In genomic region chr19:52904052-52904451, GRCh38 we compare ENCODE assay signal across 26 cellular contexts. TPM values are rescaled to one million over a fixed set of nuclear protein-coding genes. Genes with fewer than 3 reads are reported as not detected.
DNase-seq lines count a peak whose midpoint lies in the region; ATAC-seq, FAIRE-seq and TF ChIP-seq lines count a peak whose summit lies in the region.
"Had no signal": no experiment of that assay in that cellular context is flagged by ENCODE, and none has a peak within 500 bp of the region (broad histone marks: within the 10 kb centered on the region; RNA-seq: fewer than 3 reads in every experiment).

No MANE protein-coding gene starts in this region.

- H3K4me1 ChIP-seq in HepG2 (ENCODE audit: insufficient read depth, low read length) (no peaks in the 10 kb centered on the region), right lobe of liver (no peaks in the 10 kb centered on the region), vagina (no peaks in the 10 kb centered on the region), PC-3 (ENCODE audit: insufficient read depth, low read length) (no peaks in the 10 kb centered on the region)

- H3K27ac Mint-ChIP-seq in chondrocyte (ENCODE audit: unreplicated experiment) (peak overlapping the region; percentile 51), naive B cell (peak overlapping the region; percentile 7 to 83 (median 74))
- H3K27ac Mint-ChIP-seq: CD8-positive, alpha-beta memory T cell; HFFc6 had no signal

- TF ChIP-seq CTCF in HepG2 (CRISPR knock-in tag; IDR thresholded peaks at IDR 0.05) (no peak), right lobe of liver (IDR thresholded peaks at IDR 0.05) (no peak), chondrocyte (IDR thresholded peaks at IDR 0.05) (no peak), vagina (IDR thresholded peaks at IDR 0.05) (no peak), PC-3 (conservative IDR thresholded peaks at IDR 0.05; ENCODE audit: low read depth, low read length) (no peak)

- in situ Hi-C loops in HepG2 (cut with HindIII; ENCODE audit: extremely low pct_ligation_motif_present, low pct_unique_long_range_greater_than_20kb): no loop called here

- H3K79me2 ChIP-seq in HepG2 (ENCODE audit: insufficient read depth, low read length) (no peaks in the 10 kb centered on the region), PC-3 (ENCODE audit: low read length) (no peaks in the 10 kb centered on the region)

- intact Hi-C loops in HepG2 (cut with micrococcal nuclease; ENCODE audit: unreplicated experiment) (no loop called here), right lobe of liver (cut with DNase I) (no loop called here), vagina (cut with DNase I) (no loop called here), PC-3 (cut with micrococcal nuclease) (no loop called here)

- H3K36me3 Mint-ChIP-seq in chondrocyte (ENCODE audit: low read depth): peaks cover 25% of the 10 kb centered on the region
- peaks cover 29 to 31% of the 10 kb centered on the region in 2 donors for H3K36me3 Mint-ChIP-seq in naive B cell

- DNase-seq in HepG2 (ENCODE audit: low spot score) (no peak), right lobe of liver (no peak), chondrocyte (ENCODE audit: low spot score) (no peak), naive B cell (no peak), vagina (ENCODE audit: extremely low spot score in 2 of 2) (no peak), PC-3 (no peak)
- no peak for DNase-seq in NK-92 treated with Interleukin-12 subunit alpha and Interleukin-12 subunit beta, amount 100 ng/mL, for 24 hours (lab: John Stamatoyannopoulos, UW)
- DNase-seq: 8988T; AML-193; Calu3; CD8-positive, alpha-beta memory T cell; DMS153; GF-D8; H7; HFFc6; KG1; NCI-H1092 treated with DMSO at 0.1 percent for 48 hours; NCI-H1436 treated with DMSO at 0.1 percent for 48 hours; NCI-H2029; NCI-H2227 treated with DMSO at 0.1 percent for 48 hours; NCI-H524; NCI-H774; PC-9; SHP77 had no signal

- H2AFZ ChIP-seq in HepG2 (ENCODE audit: low read length): no peak overlapping the region
- H2AFZ ChIP-seq in PC-3 (ENCODE audit: low read length): no peak overlapping the region
- H2AFZ ChIP-seq: PC-9 had no signal

- H3K9me3 Mint-ChIP-seq in chondrocyte (ENCODE audit: low read depth): peaks cover 24% of the 10 kb centered on the region
- peaks cover 0 to 33% (median 15%) of the 10 kb centered on the region in 7 donors for H3K9me3 Mint-ChIP-seq in naive B cell

- H3K9me2 ChIP-seq in PC-3 (replicated peaks; ENCODE audit: low read length): no peaks in the 10 kb centered on the region

- TF ChIP-seq POLR2A in HepG2 (IDR thresholded peaks at IDR 0.05; ENCODE audit: insufficient read depth in 1 of 2, low read depth in 2 of 2, low read length in 2 of 2) (no peak), right lobe of liver (IDR thresholded peaks at IDR 0.05) (no peak), vagina (IDR thresholded peaks at IDR 0.05) (no peak)

- H3K4me3 Mint-ChIP-seq in chondrocyte (ENCODE audit: unreplicated experiment) (no peak overlapping the region), naive B cell (no peak overlapping the region)
- H3K4me3 Mint-ChIP-seq: CD8-positive, alpha-beta memory T cell; HFFc6 had no signal

- no peaks in the 10 kb centered on the region for H3K27me3 ChIP-seq in HepG2 (ENCODE audit: control insufficient read depth in 1 of 2, insufficient read depth in 2 of 2, low read length in 2 of 2)
- H3K27me3 ChIP-seq in right lobe of liver: no peaks in the 10 kb centered on the region
- H3K27me3 ChIP-seq in vagina: no peaks in the 10 kb centered on the region
- H3K27me3 ChIP-seq in PC-3 (ENCODE audit: low read length): no peaks in the 10 kb centered on the region

- H4K20me1 ChIP-seq in HepG2 (ENCODE audit: insufficient read depth, low read length) (no peaks in the 10 kb centered on the region), PC-3 (ENCODE audit: low read length) (no peaks in the 10 kb centered on the region)

- H3K27ac ChIP-seq in HepG2 (ENCODE audit: extremely low read length, insufficient read depth, low read length) (peak overlapping the region; percentile 36), right lobe of liver (no peak overlapping the region), vagina (peak overlapping the region; percentile 46), PC-3 (ENCODE audit: low read length) (no peak overlapping the region)
- H3K27ac ChIP-seq: C4-2B, PC-9 had no signal

- no peaks in the 10 kb centered on the region for H3F3A ChIP-seq in PC-3 (ENCODE audit: low read length, unreplicated experiment)

- peak; percentile 60 for ATAC-seq in HepG2
- no peak for ATAC-seq in right lobe of liver
- no peak for ATAC-seq in naive B cell (ENCODE audit: low read depth in 2 of 2)
- no peak for ATAC-seq in PC-3
- ATAC-seq in HG03565 (IDR thresholded peaks at IDR 0.05; ENCODE audit: unreplicated experiment): no peak

- CTCF ChIA-PET in HepG2 (lab: Yijun Ruan, JAX; ENCODE audit: low intra/inter-chr PET ratio, low total read pairs): no interaction called here
- CTCF ChIA-PET in PC-3 (lab: Charles Lee): no interaction called here

- BruUV-seq in HepG2 (replicated peaks; lab: Mats Ljungman, UMichigan): no TSS peak
- BruUV-seq in PC-3 (replicated peaks; lab: Mats Ljungman, UMichigan): no TSS peak

- H3K36me3 ChIP-seq in HepG2 (replicated peaks in 1 of 2; ENCODE audit: control insufficient read depth in 1 of 2, insufficient read depth in 2 of 2, low read length in 2 of 2): peaks cover 4 to 14% of the 10 kb centered on the region in 2 experiments; a peak in 2 of 5 replicates
- no peaks in the 10 kb centered on the region for H3K36me3 ChIP-seq in right lobe of liver
- peaks cover 0 to 24% of the 10 kb centered on the region in 2 donors for H3K36me3 ChIP-seq in vagina
- H3K36me3 ChIP-seq in PC-3 (ENCODE audit: low read depth, low read length): peaks cover 27% of the 10 kb centered on the region

- H3K9ac ChIP-seq in HepG2 (ENCODE audit: insufficient read depth, low read depth, low read length) (no peak overlapping the region), PC-3 (ENCODE audit: low read length) (no peak overlapping the region)

- H3K4me1 Mint-ChIP-seq in chondrocyte (ENCODE audit: low read depth) (no peaks in the 10 kb centered on the region), naive B cell (peaks cover 4 to 15% (median 12%) of the 10 kb centered on the region in 3 donors)
- H3K4me1 Mint-ChIP-seq: CD8-positive, alpha-beta memory T cell had no signal

- H3K9me3 ChIP-seq in HepG2 (ENCODE audit: low read length) (no peaks in the 10 kb centered on the region; the same call in 1 of the 2 replicates), right lobe of liver (peaks cover 0 to 11% (median 0%) of the 10 kb centered on the region in 4 donors), vagina (no peaks in the 10 kb centered on the region), PC-3 (ENCODE audit: low read length) (no peaks in the 10 kb centered on the region)

- H3K4me2 ChIP-seq in HepG2 (ENCODE audit: low read depth, low read length) (peak overlapping the region; percentile 10; the same call in 1 of the 2 replicates), PC-3 (ENCODE audit: low read length) (no peak overlapping the region)
- H3K4me2 ChIP-seq: PC-9 had no signal

- H3K4me3 ChIP-seq in HepG2 (replicated peaks in 1 of 3; ENCODE audit: insufficient read depth in 1 of 3, low read depth in 2 of 3, low read length in 3 of 3) (no peak overlapping the region), right lobe of liver (no peak overlapping the region), vagina (no peak overlapping the region), PC-3 (ENCODE audit: low read length) (no peak overlapping the region)
- H3K4me3 ChIP-seq: PC-9 had no signal

- FAIRE-seq in HepG2 (lab: Jason Lieb, UNC): no peak

- WGBS in HepG2 (ENCODE audit: low lambda C conversion rate): 78% methylated on average over 11 of the region's 11 CpGs
- WGBS in right lobe of liver (ENCODE audit: insufficient coverage, low coverage, low lambda C conversion rate, missing lambda C conversion rate): 67% methylated on average over 1 of the region's 11 CpGs

- TF ChIP-seq RAD21 in HepG2 (CRISPR knock-in tag; IDR thresholded peaks at IDR 0.05): no peak

- POLR2A ChIA-PET in HepG2 (lab: Yijun Ruan, JAX): no interaction called here
- POLR2A ChIA-PET in PC-3 (lab: Charles Lee; ENCODE audit: unreplicated experiment): no interaction called here

- H3K27me3 Mint-ChIP-seq in chondrocyte (ENCODE audit: low read depth) (no peaks in the 10 kb centered on the region), naive B cell (no peaks in the 10 kb centered on the region)
- H3K27me3 Mint-ChIP-seq: CD8-positive, alpha-beta memory T cell had no signal

- TF ChIP-seq EP300 in HepG2 (IDR thresholded peaks at IDR 0.05; ENCODE audit: low read depth in 2 of 2, low read length in 2 of 2): no peak
- TF ChIP-seq EP300 in HepG2 (CRISPR knock-in tag; IDR thresholded peaks at IDR 0.05; ENCODE audit: borderline replicate concordance): no peak

RNA-seq across cellular contexts. Expression of gene ZNF320, which starts 6.6 kb away (rescaled TPM):
- total RNA-seq in HepG2 (2016; rRNA removed; fragmentation: Illumina TruSeq; extraction: Trizol): 0.49 and 1.3 TPM in 2 replicates
- total RNA-seq in HepG2 (2016; cell fraction: cytosol; rRNA removed; fragmentation: Illumina TruSeq; extraction: Trizol; ENCODE audit: low read depth): 0.71 TPM in 1 of 2 replicates, not detected in the other
- total RNA-seq in HepG2 (2016; cell fraction: insoluble cytoplasmic fraction; rRNA removed; fragmentation: Illumina TruSeq; extraction: Trizol): 0.76 and 0.85 TPM in 2 replicates
- total RNA-seq in HepG2 (2016; cell fraction: membrane; rRNA removed; fragmentation: Illumina TruSeq; extraction: Trizol): not detected in 2 replicates
- total RNA-seq in HepG2 (2016; cell fraction: nucleus; rRNA removed; fragmentation: Illumina TruSeq; extraction: Trizol): 0.91 and 1.1 TPM in 2 replicates
- polyA plus RNA-seq in HepG2 (2011; rRNA removed): 0.05 TPM in 1 of 2 replicates, not detected in the other
- not detected in 2 replicates for polyA plus RNA-seq in HepG2 (2011; cell fraction: cytosol; rRNA removed)
- not detected in 2 replicates for polyA plus RNA-seq in HepG2 (2011; cell fraction: nucleus; rRNA removed)
- not detected in 2 replicates for polyA plus RNA-seq in HepG2 (2012)
- polyA plus RNA-seq in HepG2 (2016; cell fraction: cytosol; fragmentation: Illumina TruSeq; extraction: Trizol; ENCODE audit: low read depth): not detected in 2 replicates
- 0.43 TPM in 1 of 2 replicates, not detected in the other for polyA plus RNA-seq in HepG2 (2016; cell fraction: insoluble cytoplasmic fraction; fragmentation: Illumina TruSeq; extraction: Trizol; ENCODE audit: low read depth)
- 0.29 and 0.37 TPM in 2 replicates for polyA plus RNA-seq in HepG2 (2016; cell fraction: membrane; fragmentation: Illumina TruSeq; extraction: Trizol; ENCODE audit: low read depth)
- polyA plus RNA-seq in HepG2 (2016; cell fraction: nucleus; fragmentation: Illumina TruSeq; extraction: Trizol; ENCODE audit: insufficient read depth, low read depth): 0.98 and 1.1 TPM in 2 replicates
- polyA minus RNA-seq in HepG2 (2011; rRNA and poly(A)+ RNA removed; ENCODE audit: low replicate concordance): 15.4 TPM in 1 of 2 replicates, not detected in the other
- polyA minus RNA-seq in HepG2 (2011; cell fraction: cytosol; rRNA and poly(A)+ RNA removed): not detected in 2 replicates
- polyA minus RNA-seq in HepG2 (2011; cell fraction: nucleus; rRNA and poly(A)+ RNA removed): not detected in 2 replicates
- 1 to 10 TPM in 3 of 6 experiments, under 1 TPM in 2, not detected in 1; 0.68 to 5.0 (median 1.1) TPM for total RNA-seq in right lobe of liver
- 15.6 to 19.8 TPM (median 16.0 TPM) in 3 replicates for total RNA-seq in chondrocyte
- polyA plus RNA-seq in naive B cell (ENCODE audit: low read depth in 6 of 6): 10 to 100 TPM in 2 of 6 donors, 1 to 10 TPM in 3, not detected in 1; 4.6 to 11.7 (median 7.3) TPM
- total RNA-seq in vagina: 6.4 TPM
- total RNA-seq in PC-3 (2014; rRNA removed): 7.7 and 10.6 TPM in 2 replicates

RNA-seq across cellular contexts. Expression of gene ZNF888, which starts 19.2 kb away (rescaled TPM):
- total RNA-seq in HepG2 (2016; rRNA removed; fragmentation: Illumina TruSeq; extraction: Trizol): 7.6 and 10.4 TPM in 2 replicates
- total RNA-seq in HepG2 (2016; cell fraction: cytosol; rRNA removed; fragmentation: Illumina TruSeq; extraction: Trizol; ENCODE audit: low read depth): 0.51 and 1.5 TPM in 2 replicates
- total RNA-seq in HepG2 (2016; cell fraction: insoluble cytoplasmic fraction; rRNA removed; fragmentation: Illumina TruSeq; extraction: Trizol): 6.1 and 9.5 TPM in 2 replicates
- total RNA-seq in HepG2 (2016; cell fraction: membrane; rRNA removed; fragmentation: Illumina TruSeq; extraction: Trizol): 2.8 and 3.0 TPM in 2 replicates
- 5.6 and 6.6 TPM in 2 replicates for total RNA-seq in HepG2 (2016; cell fraction: nucleus; rRNA removed; fragmentation: Illumina TruSeq; extraction: Trizol)
- 1.7 TPM in 2 replicates for polyA plus RNA-seq in HepG2 (2011; rRNA removed)
- 0.59 and 1.1 TPM in 2 replicates for polyA plus RNA-seq in HepG2 (2011; cell fraction: cytosol; rRNA removed)
- 1.6 and 2.7 TPM in 2 replicates for polyA plus RNA-seq in HepG2 (2011; cell fraction: nucleus; rRNA removed)
- 2.5 and 3.0 TPM in 2 replicates for polyA plus RNA-seq in HepG2 (2012)
- 0.15 and 0.21 TPM in 2 replicates for polyA plus RNA-seq in HepG2 (2016; cell fraction: cytosol; fragmentation: Illumina TruSeq; extraction: Trizol; ENCODE audit: low read depth)
- polyA plus RNA-seq in HepG2 (2016; cell fraction: insoluble cytoplasmic fraction; fragmentation: Illumina TruSeq; extraction: Trizol; ENCODE audit: low read depth): 4.2 and 4.7 TPM in 2 replicates
- polyA plus RNA-seq in HepG2 (2016; cell fraction: membrane; fragmentation: Illumina TruSeq; extraction: Trizol; ENCODE audit: low read depth): 0.56 and 0.72 TPM in 2 replicates
- 7.9 and 10.0 TPM in 2 replicates for polyA plus RNA-seq in HepG2 (2016; cell fraction: nucleus; fragmentation: Illumina TruSeq; extraction: Trizol; ENCODE audit: insufficient read depth, low read depth)
- polyA minus RNA-seq in HepG2 (2011; rRNA and poly(A)+ RNA removed; ENCODE audit: low replicate concordance): 1.3 and 1.8 TPM in 2 replicates
- polyA minus RNA-seq in HepG2 (2011; cell fraction: cytosol; rRNA and poly(A)+ RNA removed): 2.3 and 2.8 TPM in 2 replicates
- 8.8 and 11.4 TPM in 2 replicates for polyA minus RNA-seq in HepG2 (2011; cell fraction: nucleus; rRNA and poly(A)+ RNA removed)
- 1 to 10 TPM in 1 of 6 experiments, under 1 TPM in 5; 0.37 to 2.0 (median 0.76) TPM for total RNA-seq in right lobe of liver
- 4.4 to 5.4 TPM (median 5.0 TPM) in 3 replicates for total RNA-seq in chondrocyte
- polyA plus RNA-seq in naive B cell (ENCODE audit: low read depth in 6 of 6): 1 to 10 TPM in 5 of 6 donors, not detected in 1; 1.7 to 5.2 (median 4.1) TPM
- total RNA-seq in vagina: 3.7 TPM
- total RNA-seq in PC-3 (2014; rRNA removed): 5.2 and 5.4 TPM in 2 replicates

RNA-seq across cellular contexts. Expression of gene ZNF468, which starts 46.6 kb away (rescaled TPM):
- total RNA-seq in HepG2 (2016; rRNA removed; fragmentation: Illumina TruSeq; extraction: Trizol) (19.7 and 31.0 TPM in 2 replicates), right lobe of liver (1 to 10 TPM; 1.6 to 4.2 (median 2.9) TPM), chondrocyte (11.5 to 20.0 TPM (median 16.7 TPM) in 3 replicates), vagina (21.6 TPM), PC-3 (2014; rRNA removed) (18.7 and 21.5 TPM in 2 replicates)
- total RNA-seq in HepG2 (2016; cell fraction: cytosol; rRNA removed; fragmentation: Illumina TruSeq; extraction: Trizol; ENCODE audit: low read depth): 1.5 and 2.6 TPM in 2 replicates
- 20.6 and 28.1 TPM in 2 replicates for total RNA-seq in HepG2 (2016; cell fraction: insoluble cytoplasmic fraction; rRNA removed; fragmentation: Illumina TruSeq; extraction: Trizol)
- 6.6 and 8.6 TPM in 2 replicates for total RNA-seq in HepG2 (2016; cell fraction: membrane; rRNA removed; fragmentation: Illumina TruSeq; extraction: Trizol)
- 11.5 and 12.6 TPM in 2 replicates for total RNA-seq in HepG2 (2016; cell fraction: nucleus; rRNA removed; fragmentation: Illumina TruSeq; extraction: Trizol)
- polyA plus RNA-seq in HepG2 (2011; rRNA removed) (8.0 and 9.4 TPM in 2 replicates), naive B cell (ENCODE audit: low read depth in 6 of 6) (10 to 100 TPM; 22.0 to 44.5 (median 30.3) TPM)
- polyA plus RNA-seq in HepG2 (2011; cell fraction: cytosol; rRNA removed): 5.2 and 9.3 TPM in 2 replicates
- 3.8 and 5.4 TPM in 2 replicates for polyA plus RNA-seq in HepG2 (2011; cell fraction: nucleus; rRNA removed)
- 5.8 and 7.4 TPM in 2 replicates for polyA plus RNA-seq in HepG2 (2012)
- polyA plus RNA-seq in HepG2 (2016; cell fraction: cytosol; fragmentation: Illumina TruSeq; extraction: Trizol; ENCODE audit: low read depth): 0.75 and 0.91 TPM in 2 replicates
- polyA plus RNA-seq in HepG2 (2016; cell fraction: insoluble cytoplasmic fraction; fragmentation: Illumina TruSeq; extraction: Trizol; ENCODE audit: low read depth): 16.4 and 17.4 TPM in 2 replicates
- polyA plus RNA-seq in HepG2 (2016; cell fraction: membrane; fragmentation: Illumina TruSeq; extraction: Trizol; ENCODE audit: low read depth): 2.8 and 2.9 TPM in 2 replicates
- 9.8 and 10.1 TPM in 2 replicates for polyA plus RNA-seq in HepG2 (2016; cell fraction: nucleus; fragmentation: Illumina TruSeq; extraction: Trizol; ENCODE audit: insufficient read depth, low read depth)
- polyA minus RNA-seq in HepG2 (2011; rRNA and poly(A)+ RNA removed; ENCODE audit: low replicate concordance): 22.2 and 24.2 TPM in 2 replicates
- polyA minus RNA-seq in HepG2 (2011; cell fraction: cytosol; rRNA and poly(A)+ RNA removed): 8.2 and 9.0 TPM in 2 replicates
- 14.0 and 19.3 TPM in 2 replicates for polyA minus RNA-seq in HepG2 (2011; cell fraction: nucleus; rRNA and poly(A)+ RNA removed)

RNA-seq across cellular contexts. Expression of gene ZNF816, which starts 58.6 kb away (rescaled TPM):
- total RNA-seq in HepG2 (2016; rRNA removed; fragmentation: Illumina TruSeq; extraction: Trizol): 14.1 and 23.1 TPM in 2 replicates
- total RNA-seq in HepG2 (2016; cell fraction: cytosol; rRNA removed; fragmentation: Illumina TruSeq; extraction: Trizol; ENCODE audit: low read depth): 2.5 and 3.3 TPM in 2 replicates
- total RNA-seq in HepG2 (2016; cell fraction: insoluble cytoplasmic fraction; rRNA removed; fragmentation: Illumina TruSeq; extraction: Trizol): 15.1 and 26.6 TPM in 2 replicates
- total RNA-seq in HepG2 (2016; cell fraction: membrane; rRNA removed; fragmentation: Illumina TruSeq; extraction: Trizol): 6.9 and 9.8 TPM in 2 replicates
- total RNA-seq in HepG2 (2016; cell fraction: nucleus; rRNA removed; fragmentation: Illumina TruSeq; extraction: Trizol): 9.8 and 11.9 TPM in 2 replicates
- polyA plus RNA-seq in HepG2 (2011; rRNA removed): 5.2 and 6.5 TPM in 2 replicates
- polyA plus RNA-seq in HepG2 (2011; cell fraction: cytosol; rRNA removed): 3.0 and 5.7 TPM in 2 replicates
- polyA plus RNA-seq in HepG2 (2011; cell fraction: nucleus; rRNA removed): 4.4 and 6.1 TPM in 2 replicates
- 6.0 and 8.5 TPM in 2 replicates for polyA plus RNA-seq in HepG2 (2012)
- polyA plus RNA-seq in HepG2 (2016; cell fraction: cytosol; fragmentation: Illumina TruSeq; extraction: Trizol; ENCODE audit: low read depth): 0.46 TPM in 2 replicates
- polyA plus RNA-seq in HepG2 (2016; cell fraction: insoluble cytoplasmic fraction; fragmentation: Illumina TruSeq; extraction: Trizol; ENCODE audit: low read depth): 10.2 and 10.9 TPM in 2 replicates
- 1.1 and 1.4 TPM in 2 replicates for polyA plus RNA-seq in HepG2 (2016; cell fraction: membrane; fragmentation: Illumina TruSeq; extraction: Trizol; ENCODE audit: low read depth)
- polyA plus RNA-seq in HepG2 (2016; cell fraction: nucleus; fragmentation: Illumina TruSeq; extraction: Trizol; ENCODE audit: insufficient read depth, low read depth): 8.3 and 9.0 TPM in 2 replicates
- polyA minus RNA-seq in HepG2 (2011; rRNA and poly(A)+ RNA removed; ENCODE audit: low replicate concordance): 2.0 and 3.8 TPM in 2 replicates
- 7.4 and 11.6 TPM in 2 replicates for polyA minus RNA-seq in HepG2 (2011; cell fraction: cytosol; rRNA and poly(A)+ RNA removed)
- polyA minus RNA-seq in HepG2 (2011; cell fraction: nucleus; rRNA and poly(A)+ RNA removed): 11.7 and 18.5 TPM in 2 replicates
- total RNA-seq in right lobe of liver: 1 to 10 TPM in 5 of 6 experiments, under 1 TPM in 1; 0.68 to 3.5 (median 1.9) TPM
- 8.2 to 9.3 TPM (median 8.7 TPM) in 3 replicates for total RNA-seq in chondrocyte
- polyA plus RNA-seq in naive B cell (ENCODE audit: low read depth in 6 of 6): 10 to 100 TPM; 12.1 to 22.9 (median 20.5) TPM
- 9.6 TPM for total RNA-seq in vagina
- 7.6 and 10.2 TPM in 2 replicates for total RNA-seq in PC-3 (2014; rRNA removed)

Comparison
In these comparisons a context has a peak if more than half of its experiments do, and no peak if none do; other contexts are left out.
1. H3K27ac ChIP-seq: peak in HepG2 (single experiment) and vagina (single experiment); none in right lobe of liver (0 of 3) and PC-3 (single experiment).